Comparison of ENCODE assay signal across 35 cellular contexts in the genomic region with DNA sequence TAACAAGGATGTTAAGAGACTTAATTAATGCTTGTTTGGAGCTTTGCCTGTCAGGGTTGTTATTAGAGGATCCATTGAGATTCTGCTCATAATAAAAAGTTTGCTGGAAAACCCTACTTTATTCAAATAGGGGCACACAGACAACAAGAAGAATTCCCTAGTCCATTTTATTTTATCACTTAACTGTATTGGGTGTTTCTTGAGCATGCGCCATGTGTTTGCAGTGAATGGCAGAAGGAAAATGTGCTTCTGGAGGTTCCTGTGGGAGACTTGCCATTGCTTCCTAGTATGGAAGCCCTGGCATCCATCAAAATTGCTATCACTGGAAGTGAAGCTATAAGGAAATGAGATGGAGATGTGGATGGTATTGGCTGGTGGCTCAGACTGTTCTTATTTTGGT.
"Had no signal": no experiment of that assay in that cellular context is flagged by ENCODE, and none has a peak within 500 bp of the region (broad histone marks: within the 10 kb centered on the region; RNA-seq: fewer than 3 reads in every experiment).

No MANE protein-coding gene starts in this region.

- DNase-seq: Karpas-422, Kasumi-1, MG63, MM.1S, MV-4-11, NCI-H1048, NCI-H1092, NCI-H1092 treated with DMSO at 0.1 percent for 48 hours, NCI-H1105, NCI-H1105 treated with DMSO at 0.1 percent for 48 hours, NCI-H1417, NCI-H1417 treated with DMSO at 0.1 percent for 48 hours, NCI-H1436, NCI-H1436 treated with DMSO at 0.1 percent for 48 hours, NCI-H146, NCI-H1694, NCI-H1694 treated with DMSO at 0.1 percent for 48 hours, NCI-H187, NCI-H187 treated with DMSO at 0.1 percent for 48 hours, NCI-H1930, NCI-H2029, NCI-H2029 treated with DMSO at 0.1 percent for 48 hours, NCI-H2081, NCI-H2081 treated with DMSO at 0.1 percent for 48 hours, NCI-H2107, NCI-H2171, NCI-H2171 treated with DMSO at 0.1 percent for 48 hours, NCI-H2227 treated with DMSO at 0.1 percent for 48 hours, NCI-H226, NCI-H345, NCI-H446, NCI-H446 treated with DMSO at 0.1 percent for 48 hours, NCI-H510A, NCI-H510A treated with DMSO at 0.1 percent for 48 hours, NCI-H524 had no signal

- H3K9me3 ChIP-seq: MG63 had no signal

- H3K36me3 ChIP-seq: MG63 had no signal

- H3K4me3 ChIP-seq: MG63 had no signal
